Comparison of ENCODE assay signal across 9 cellular contexts in genomic region chr15:47756872-47757271, GRCh38. TPM values are rescaled to one million over a fixed set of nuclear protein-coding genes. Genes with fewer than 3 reads are reported as not detected.
DNase-seq lines count a peak whose midpoint lies in the region; ATAC-seq and TF ChIP-seq lines count a peak whose summit lies in the region.
"Had no signal": no experiment of that assay in that cellular context is flagged by ENCODE, and none has a peak within 500 bp of the region (broad histone marks: within the 10 kb centered on the region; RNA-seq: fewer than 3 reads in every experiment).

No MANE protein-coding gene starts in this region.

- H3K27ac ChIP-seq in WERI-Rb-1 (no peak overlapping the region), smooth muscle cell (ENCODE audit: low read depth) (peak overlapping the region; percentile 78)

- no peaks in the 10 kb centered on the region; the same call in 1 of the 2 replicates for H3K27me3 Mint-ChIP-seq in HFFc6 (ENCODE audit: insufficient read depth)

- H3K4me3 Mint-ChIP-seq in HFFc6 = no peak overlapping the region

- peak overlapping the region; percentile 60 for H3K27ac Mint-ChIP-seq in HFFc6

- H3K4me3 ChIP-seq in WERI-Rb-1 (ENCODE audit: low read depth, low read length) (no peak overlapping the region), smooth muscle cell (no peak overlapping the region)

- H3K4me1 ChIP-seq in smooth muscle cell (ENCODE audit: low read depth) = no peaks in the 10 kb centered on the region

- H3K9me3 ChIP-seq in WERI-Rb-1 (ENCODE audit: severe bottlenecking) (peaks cover 11% of the 10 kb centered on the region), smooth muscle cell (replicated peaks; ENCODE audit: low read depth) (peaks cover 9% of the 10 kb centered on the region)

- H3K36me3 ChIP-seq in WERI-Rb-1 (peaks cover 74% of the 10 kb centered on the region), smooth muscle cell (ENCODE audit: low read depth) (peaks cover 18% of the 10 kb centered on the region)

- no peaks in the 10 kb centered on the region for H4K20me1 ChIP-seq in smooth muscle cell (ENCODE audit: low read depth)

- TF ChIP-seq CTCF in HFFc6 (IDR thresholded peaks at IDR 0.05) (no peak), WERI-Rb-1 (IDR thresholded peaks at IDR 0.05; ENCODE audit: low read depth, low read length) (no peak), smooth muscle cell (IDR thresholded peaks at IDR 0.05; ENCODE audit: borderline replicate concordance, insufficient read depth, poor library complexity, severe bottlenecking) (no peak)

- peak overlapping the region; percentile 28 for H3K4me2 ChIP-seq in smooth muscle cell

- H2AFZ ChIP-seq in smooth muscle cell (ENCODE audit: low read depth) = no peak overlapping the region

- peaks cover 36% of the 10 kb centered on the region for H3K36me3 Mint-ChIP-seq in HFFc6 (ENCODE audit: low read depth)

- H3K27me3 ChIP-seq in WERI-Rb-1 (ENCODE audit: insufficient read depth, low read depth, severe bottlenecking) (no peaks in the 10 kb centered on the region), smooth muscle cell (ENCODE audit: low read depth) (no peaks in the 10 kb centered on the region)

- H3F3A ChIP-seq in smooth muscle cell (ENCODE audit: low read depth) = peaks cover 21% of the 10 kb centered on the region

- ATAC-seq in left cardiac atrium (peak; percentile 68 to 97), GM21515 (IDR thresholded peaks at IDR 0.05; ENCODE audit: unreplicated experiment) (no peak)

- peaks cover 54% of the 10 kb centered on the region for H3K79me2 ChIP-seq in smooth muscle cell (ENCODE audit: low read depth)

- H3K4me1 Mint-ChIP-seq in HFFc6 (ENCODE audit: low read depth) = peaks cover 17% of the 10 kb centered on the region

- H3K9me3 Mint-ChIP-seq in HFFc6 = peaks cover 28% of the 10 kb centered on the region

- WGBS in smooth muscle cell (ENCODE audit: low lambda C conversion rate) = 63% methylated on average over 2 of the region's 2 CpGs

- peak overlapping the region; percentile 10 for H3K9ac ChIP-seq in smooth muscle cell (ENCODE audit: low read depth)

- intact Hi-C loops in left cardiac atrium (cut with DNase I) = no loop called here

- peak; percentile 83 for DNase-seq in HFFc6
- peak; percentile 13 for DNase-seq in WERI-Rb-1
- peak; percentile 34 for DNase-seq in left cardiac atrium
- DNase-seq in smooth muscle cell (lab: John Stamatoyannopoulos, UW; ENCODE audit: unreplicated experiment) = no peak
- no peak for DNase-seq in NOMO-1 treated with DMSO at 0.1 percent for 48 hours (lab: John Stamatoyannopoulos, UW; ENCODE audit: unreplicated experiment)
- no peak for DNase-seq in stimulated activated CD4-positive, alpha-beta T cell treated with anti-CD3 and anti-CD28 coated beads, Interleukin-1b, Interleukin-23, amount 100 ng/mL, for 48 hours
- DNase-seq: NCI-H187 treated with DMSO at 0.1 percent for 48 hours; stimulated activated CD4-positive, alpha-beta T cell treated with anti-CD3 and anti-CD28 coated beads, Interleukin-2, amount 100 ng/mL, for 24 hours had no signal

RNA-seq across cellular contexts. Expression of gene SEMA6D, which starts 39.6 kb away (rescaled TPM):
- 1 to 10 TPM; 1.4 to 2.8 (median 2.4) TPM for total RNA-seq in HFFc6 (2021; fragmentation: NEBNext Ultra II Directional; extraction: Animal tissue kit (Norgen Biotek cat#: 25700))
- total RNA-seq in left cardiac atrium (10 to 100 TPM in 1 of 2 donors, 1 to 10 TPM in 1; 5.1 to 12.5 TPM), smooth muscle cell (44.9 and 63.6 TPM in 2 replicates)
- 31.4 and 32.4 TPM in 2 replicates for polyA plus RNA-seq in smooth muscle cell

Comparison
In these comparisons a context has a peak if more than half of its experiments do, and no peak if none do; other contexts are left out.
1. DNase-seq: peak in HFFc6 (single experiment), WERI-Rb-1 (single experiment) and left cardiac atrium (single experiment); none in smooth muscle cell (single experiment), NOMO-1 treated with DMSO at 0.1 percent for 48 hours (single experiment) and stimulated activated CD4-positive, alpha-beta T cell treated with anti-CD3 and anti-CD28 coated beads, Interleukin-1b, Interleukin-23, amount 100 ng/mL, for 48 hours (single experiment).